Comparison of ENCODE assay signal across 1 cellular context in genomic region chr13:24041822-24042221, GRCh38.
TF ChIP-seq lines count a peak whose summit lies in the region.

No MANE protein-coding gene starts in this region.

TF ChIP-seq in IMR-90, 13 proteins besides CTCF, POLR2A, EP300 and RAD21:
- no peak for TF ChIP-seq NFE2L2 (IDR thresholded peaks at IDR 0.05; ENCODE audit: low read depth, low read length)
- no peak for TF ChIP-seq CHD1 (IDR thresholded peaks at IDR 0.05; ENCODE audit: low read depth, low read length)
- no peak for TF ChIP-seq SMC3 (IDR thresholded peaks at IDR 0.05; ENCODE audit: low read depth, low read length)
- TF ChIP-seq MAZ (IDR thresholded peaks at IDR 0.05; ENCODE audit: borderline replicate concordance, low read depth, low read length), result no peak
- no peak for TF ChIP-seq RFX5 (IDR thresholded peaks at IDR 0.05; ENCODE audit: low read depth, low read length)
- no peak for TF ChIP-seq MAFK (IDR thresholded peaks at IDR 0.05; ENCODE audit: low read depth, low read length)
- no peak for TF ChIP-seq CEBPB (IDR thresholded peaks at IDR 0.05; ENCODE audit: low read depth, low read length)
- TF ChIP-seq MXI1 (IDR thresholded peaks at IDR 0.05; ENCODE audit: borderline replicate concordance, low read depth, low read length), result no peak
- TF ChIP-seq BHLHE40 (IDR thresholded peaks at IDR 0.05; ENCODE audit: low read depth, low read length), result no peak
- TF ChIP-seq ELK1 (IDR thresholded peaks at IDR 0.05; ENCODE audit: borderline replicate concordance, low read depth, low read length), result no peak
- no peak for TF ChIP-seq FOS (IDR thresholded peaks at IDR 0.05; ENCODE audit: low read depth, low read length)
- TF ChIP-seq USF2 (IDR thresholded peaks at IDR 0.05; ENCODE audit: low read depth, low read length), result no peak
- TF ChIP-seq RCOR1 (IDR thresholded peaks at IDR 0.05; ENCODE audit: insufficient replicate concordance, low read length), result no peak
